Comparison of ENCODE assay signal across 8 cellular contexts in the genomic region with DNA sequence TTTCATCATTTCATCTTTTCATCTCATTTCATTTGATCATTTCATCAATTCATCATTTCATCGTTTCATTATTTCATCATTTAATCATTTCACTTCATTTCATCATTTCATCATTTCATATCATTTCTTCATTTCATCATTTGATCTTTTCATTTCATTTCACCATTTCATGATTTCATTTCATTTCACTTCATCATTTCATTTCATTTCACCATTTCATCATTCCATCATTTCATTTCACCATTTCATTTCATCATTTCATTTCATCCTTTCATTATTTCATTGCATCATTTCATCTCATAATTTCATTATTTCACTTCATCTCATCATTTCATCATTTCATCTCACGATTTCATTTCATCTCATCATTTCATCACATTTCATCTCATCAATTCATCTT.
"Had no signal": no experiment of that assay in that cellular context is flagged by ENCODE, and none has a peak within 500 bp of the region (broad histone marks: within the 10 kb centered on the region; RNA-seq: fewer than 3 reads in every experiment).

No MANE protein-coding gene starts in this region.

- H3K9ac ChIP-seq: GM23248 had no signal

- H2AFZ ChIP-seq: GM23248 had no signal

- H3K9me3 Mint-ChIP-seq: IgD-negative memory B cell had no signal

- H3K9me3 ChIP-seq: HAP-1 had no signal

- H3K4me3 Mint-ChIP-seq: IgD-negative memory B cell had no signal

- ATAC-seq: HCT116 had no signal

- H3K27ac ChIP-seq: GM23248 had no signal

- DNase-seq: GM23248, GOT3, H7, KG1 had no signal

- H3K4me3 ChIP-seq: GM23248, HAP-1 had no signal

- H3K27ac Mint-ChIP-seq: IgD-negative memory B cell had no signal

- FAIRE-seq: HTR-8/SVneo had no signal

- H3K4me1 ChIP-seq: HAP-1 had no signal

- H3K36me3 ChIP-seq: HAP-1 had no signal
